ENCODE assay signal across 14 cellular contexts in the genomic region with DNA sequence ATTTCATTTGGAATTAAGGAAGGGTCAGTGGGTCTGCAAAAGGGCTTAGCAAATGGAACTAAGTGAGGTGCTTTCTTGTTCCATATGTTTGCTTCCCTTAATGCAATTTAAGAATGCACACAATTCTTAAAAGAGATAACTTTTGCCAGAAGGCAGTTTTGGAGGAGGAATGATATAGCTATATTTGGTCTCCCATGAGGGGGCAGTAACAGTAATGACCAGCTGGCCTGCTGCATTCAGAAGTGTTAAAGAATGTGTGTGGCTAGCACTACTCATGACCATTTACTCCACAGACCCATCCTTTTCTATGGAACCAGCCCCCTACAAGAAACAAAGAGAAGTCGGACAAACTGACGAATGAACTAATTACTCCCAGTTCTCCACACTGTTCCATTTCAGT.
DNase-seq lines count a peak whose midpoint lies in the region; ATAC-seq and TF ChIP-seq lines count a peak whose summit lies in the region.
"Had no signal": no experiment of that assay in that cellular context is flagged by ENCODE, and none has a peak within 500 bp of the region (broad histone marks: within the 10 kb centered on the region; RNA-seq: fewer than 3 reads in every experiment).

No MANE protein-coding gene starts in this region.

- H2AFZ ChIP-seq in trophoblast cell (ENCODE audit: insufficient read depth, low read length, poor library complexity) = no peak overlapping the region

- H3K4ac ChIP-seq in trophoblast cell (ENCODE audit: low read depth, low read length) = peak overlapping the region; percentile 28

- H3K79me2 ChIP-seq in trophoblast cell (ENCODE audit: control insufficient read depth, insufficient read depth, low read length, poor library complexity) = no peaks in the 10 kb centered on the region

- no peak overlapping the region for H4K91ac ChIP-seq in trophoblast cell (ENCODE audit: low read depth, low read length)

- no peak overlapping the region for H2BK120ac ChIP-seq in trophoblast cell (ENCODE audit: insufficient read depth, low read length, poor library complexity)

- H3K27ac ChIP-seq in brain microvascular endothelial cell (no peak overlapping the region), trophoblast cell (ENCODE audit: low read depth, low read length) (no peak overlapping the region), lower lobe of right lung (no peak overlapping the region)

- H2BK5ac ChIP-seq in trophoblast cell (ENCODE audit: low read depth, low read length, poor library complexity) = no peak overlapping the region

- no peaks in the 10 kb centered on the region for H3K9me3 Mint-ChIP-seq in activated CD4-positive, alpha-beta memory T cell treated with anti-CD3 and anti-CD28 coated beads, Interleukin-2, amount 10 ng/mL, durations not matched to agents 7 days and 5 days
- H3K9me3 Mint-ChIP-seq: HFFc6 had no signal

- no peak overlapping the region for H4K8ac ChIP-seq in trophoblast cell (ENCODE audit: low read depth, low read length)

- H3K23ac ChIP-seq in trophoblast cell (ENCODE audit: low read length) = no peak overlapping the region

- no peak overlapping the region for H3K4me3 ChIP-seq in BE2C (ENCODE audit: low read depth, low read length)
- no peak overlapping the region for H3K4me3 ChIP-seq in H7 (ENCODE audit: insufficient read depth, low read depth, low read length)
- H3K4me3 ChIP-seq in brain microvascular endothelial cell (ENCODE audit: low read depth, low read length) = no peak overlapping the region
- no peak overlapping the region for H3K4me3 ChIP-seq in trophoblast cell (ENCODE audit: low read depth, low read length)
- H3K4me3 ChIP-seq in lower lobe of right lung = no peak overlapping the region

- in situ Hi-C loops in brain microvascular endothelial cell (cut with HindIII; ENCODE audit: low pct_ligation_motif_present, low sequenced_read_pairs) = no loop called here
- in situ Hi-C loops in GM13977 (cut with MboI; ENCODE audit: low pct_unique_long_range_greater_than_20kb, low sequenced_read_pairs, unreplicated experiment) = no loop called here

- H3K9me3 ChIP-seq in BE2C = no peaks in the 10 kb centered on the region
- H3K9me3 ChIP-seq in trophoblast cell (ENCODE audit: insufficient read depth, low read depth, low read length) = no peaks in the 10 kb centered on the region
- H3K9me3 ChIP-seq in lower lobe of right lung = no peaks in the 10 kb centered on the region

- no CpG with 5 or more reads among the region's 2 CpGs for WGBS in trophoblast cell (ENCODE audit: extremely low coverage, insufficient coverage, insufficient read length)

- CTCF ChIA-PET in activated CD4-positive, alpha-beta memory T cell treated with anti-CD3 and anti-CD28 coated beads, Interleukin-2, amount 10 ng/mL, durations not matched to agents 7 days and 5 days (lab: Charles Lee) = interaction anchor here (0.9 to 1.3 kb wide), 2 partner anchors 33 to 159 kb away, joined by 4 read pairs; no protein-coding TSS in a partner anchor

- no peak overlapping the region for H3K4me3 Mint-ChIP-seq in activated CD4-positive, alpha-beta memory T cell treated with anti-CD3 and anti-CD28 coated beads, Interleukin-2, amount 10 ng/mL, durations not matched to agents 7 days and 5 days
- H3K4me3 Mint-ChIP-seq: CD14-positive monocyte, HFFc6 had no signal

- no peak overlapping the region for H2AK5ac ChIP-seq in trophoblast cell (ENCODE audit: low read length)

- no peak for DNase-seq in BE2C
- peak; percentile 6 for DNase-seq in H7
- no peak for DNase-seq in brain microvascular endothelial cell
- no peak for DNase-seq in trophoblast cell
- no peak for DNase-seq in GM13977 (ENCODE audit: low spot score)
- no peak for DNase-seq in activated CD4-positive, alpha-beta memory T cell treated with anti-CD3 and anti-CD28 coated beads, Interleukin-2, amount 10 ng/mL, durations not matched to agents 7 days and 5 days
- DNase-seq in lower lobe of right lung = no peak
- DNase-seq: HFFc6, KBM-7, NCI-H1048, NCI-H2107 had no signal

- no peaks in the 10 kb centered on the region for H3K79me1 ChIP-seq in trophoblast cell (ENCODE audit: low read length)

- H3K4me2 ChIP-seq in trophoblast cell (ENCODE audit: low read length) = no peak overlapping the region

- H3K27ac Mint-ChIP-seq in activated CD4-positive, alpha-beta memory T cell treated with anti-CD3 and anti-CD28 coated beads, Interleukin-2, amount 10 ng/mL, durations not matched to agents 7 days and 5 days = no peak overlapping the region
- H3K27ac Mint-ChIP-seq: CD14-positive monocyte, HFFc6 had no signal

- H3K4me1 ChIP-seq in BE2C = no peaks in the 10 kb centered on the region
- peaks cover 5 to 7% of the 10 kb centered on the region in 2 experiments for H3K4me1 ChIP-seq in trophoblast cell (ENCODE audit: control insufficient read depth in 1 of 2, insufficient read depth in 2 of 2, low read length in 2 of 2)
- H3K4me1 ChIP-seq in lower lobe of right lung = peaks cover 9% of the 10 kb centered on the region
- H3K4me1 ChIP-seq: Caco-2 had no signal

- H4K12ac ChIP-seq in trophoblast cell (ENCODE audit: low read depth, low read length) = no peak overlapping the region

- peaks cover 14% of the 10 kb centered on the region for H3K27me3 Mint-ChIP-seq in activated CD4-positive, alpha-beta memory T cell treated with anti-CD3 and anti-CD28 coated beads, Interleukin-2, amount 10 ng/mL, durations not matched to agents 7 days and 5 days

- H3K18ac ChIP-seq in trophoblast cell (ENCODE audit: low read length) = no peak overlapping the region

- no peak overlapping the region for H3K9ac ChIP-seq in trophoblast cell (ENCODE audit: low read length)

- H3K27me3 ChIP-seq in BE2C = no peaks in the 10 kb centered on the region
- no peaks in the 10 kb centered on the region for H3K27me3 ChIP-seq in H7 (ENCODE audit: control insufficient read depth, insufficient read depth, low read length)
- H3K27me3 ChIP-seq in brain microvascular endothelial cell (replicated peaks) = no peaks in the 10 kb centered on the region
- no peaks in the 10 kb centered on the region for H3K27me3 ChIP-seq in trophoblast cell (ENCODE audit: insufficient read depth, low read length)
- no peaks in the 10 kb centered on the region for H3K27me3 ChIP-seq in lower lobe of right lung (ENCODE audit: low read depth)

- ATAC-seq in lower lobe of right lung = no peak
- ATAC-seq: Right ventricle myocardium inferior had no signal

- H3K36me3 ChIP-seq in BE2C (no peaks in the 10 kb centered on the region), H7 (replicated peaks; ENCODE audit: control insufficient read depth, insufficient read depth, low read length) (no peaks in the 10 kb centered on the region), brain microvascular endothelial cell (replicated peaks) (no peaks in the 10 kb centered on the region), trophoblast cell (ENCODE audit: control insufficient read depth in 1 of 2, insufficient read depth in 2 of 2, low read length in 2 of 2) (peaks cover 0 to 2% of the 10 kb centered on the region in 2 experiments), lower lobe of right lung (no peaks in the 10 kb centered on the region)

- H3K14ac ChIP-seq in trophoblast cell (ENCODE audit: low read length) = no peak overlapping the region

- H3K36me3 Mint-ChIP-seq in activated CD4-positive, alpha-beta memory T cell treated with anti-CD3 and anti-CD28 coated beads, Interleukin-2, amount 10 ng/mL, durations not matched to agents 7 days and 5 days (ENCODE audit: low read depth) = no peaks in the 10 kb centered on the region

- H2BK12ac ChIP-seq in trophoblast cell (ENCODE audit: low read length) = no peak overlapping the region

- intact Hi-C loops in lower lobe of right lung (cut with DNase I) = no loop called here

- POLR2A ChIA-PET in activated CD4-positive, alpha-beta memory T cell treated with anti-CD3 and anti-CD28 coated beads, Interleukin-2, amount 10 ng/mL, durations not matched to agents 7 days and 5 days (lab: Charles Lee) = no interaction called here

- TF ChIP-seq CTCF in BE2C (IDR thresholded peaks at IDR 0.05; ENCODE audit: low read depth, low read length) (peak; percentile 26), brain microvascular endothelial cell (IDR thresholded peaks at IDR 0.05; ENCODE audit: low read depth, low read length, missing control alignments) (peak; percentile 24), GM13977 (IDR thresholded peaks at IDR 0.05; ENCODE audit: extremely low read depth, insufficient read depth, missing control alignments) (no peak), lower lobe of right lung (IDR thresholded peaks at IDR 0.05) (no peak)

- H3K4me1 Mint-ChIP-seq in activated CD4-positive, alpha-beta memory T cell treated with anti-CD3 and anti-CD28 coated beads, Interleukin-2, amount 10 ng/mL, durations not matched to agents 7 days and 5 days = no peaks in the 10 kb centered on the region
- H3K4me1 Mint-ChIP-seq: CD14-positive monocyte had no signal

Comparison
In these comparisons a context has a peak if more than half of its experiments do, and no peak if none do; other contexts are left out.
1. CTCF ChIP-seq: peak in BE2C (single experiment) and brain microvascular endothelial cell (single experiment); none in GM13977 (single experiment) and lower lobe of right lung (single experiment).